12 cellular contexts compared by ENCODE assay signal in genomic region chr2:47373747-47374146, GRCh38. TPM values are rescaled to one million over a fixed set of nuclear protein-coding genes. Genes with fewer than 3 reads are reported as not detected.
DNase-seq lines count a peak whose midpoint lies in the region; ATAC-seq and TF ChIP-seq lines count a peak whose summit lies in the region.
"Had no signal": no experiment of that assay in that cellular context is flagged by ENCODE, and none has a peak within 500 bp of the region (broad histone marks: within the 10 kb centered on the region; RNA-seq: fewer than 3 reads in every experiment).

No MANE protein-coding gene starts in this region.

- H3K4me1 ChIP-seq in left ventricle myocardium inferior: peaks cover 14% of the 10 kb centered on the region
- H3K4me1 ChIP-seq: BLaER1 had no signal

- H3K27ac Mint-ChIP-seq in activated T-helper 2 cell treated with anti-CD3 and anti-CD28 coated beads, Interferon-gamma antibody, Interleukin-2, Interleukin-4, amounts not matched to agents 10 μg/mL and 5 μg/mL and 100 μg/mL, durations not matched to agents 14 hours and 24 hours and 36 hours: no peak overlapping the region
- H3K27ac Mint-ChIP-seq: activated T-helper 17 cell treated with anti-CD3 and anti-CD28 coated beads, Interleukin-2, amount 50 U/mL, for 72 hours had no signal

- H3K9me3 Mint-ChIP-seq in activated T-helper 2 cell treated with anti-CD3 and anti-CD28 coated beads, Interferon-gamma antibody, Interleukin-2, Interleukin-4, amounts not matched to agents 10 μg/mL and 5 μg/mL and 100 μg/mL, durations not matched to agents 14 hours and 24 hours and 36 hours: no peaks in the 10 kb centered on the region
- H3K9me3 Mint-ChIP-seq: activated T-helper 17 cell treated with anti-CD3 and anti-CD28 coated beads, Interleukin-2, amount 50 U/mL, for 72 hours had no signal

- no peak for ATAC-seq in Right ventricle myocardium superior (ENCODE audit: poor library complexity)
- no peak for ATAC-seq in HG03159 (IDR thresholded peaks at IDR 0.05; ENCODE audit: unreplicated experiment)
- ATAC-seq in omental fat pad (ENCODE audit: low FRiP score): no peak
- ATAC-seq: activated T-helper 17 cell treated with anti-CD3 and anti-CD28 coated beads, Interleukin-2, amount 50 U/mL, for 72 hours had no signal

- H3K4me3 ChIP-seq in left ventricle myocardium inferior: no peak overlapping the region
- H3K4me3 ChIP-seq: BLaER1 had no signal

- peaks cover 33% of the 10 kb centered on the region for H3K27me3 ChIP-seq in left ventricle myocardium inferior (ENCODE audit: low read depth)
- H3K27me3 ChIP-seq: BLaER1 had no signal

- no peak for DNase-seq in left ventricle myocardium inferior
- no peak for DNase-seq in Right ventricle myocardium superior
- peak; percentile 35 for DNase-seq in SK-N-DZ (ENCODE audit: low spot score)
- DNase-seq in islet precursor cell: peak; percentile 72
- no peak for DNase-seq in activated T-helper 2 cell treated with anti-CD3 and anti-CD28 coated beads, Interferon-gamma antibody, Interleukin-2, Interleukin-4, amounts not matched to agents 10 μg/mL and 5 μg/mL and 100 μg/mL, durations not matched to agents 14 hours and 24 hours and 36 hours (ENCODE audit: low spot score)
- DNase-seq in omental fat pad (ENCODE audit: low spot score): no peak
- DNase-seq in middle frontal gyrus (ENCODE audit: extremely low spot score, low spot score): no peak
- DNase-seq: GOT3, T1000 had no signal

- H3K4me1 Mint-ChIP-seq in activated T-helper 2 cell treated with anti-CD3 and anti-CD28 coated beads, Interferon-gamma antibody, Interleukin-2, Interleukin-4, amounts not matched to agents 10 μg/mL and 5 μg/mL and 100 μg/mL, durations not matched to agents 14 hours and 24 hours and 36 hours (ENCODE audit: low read depth): no peaks in the 10 kb centered on the region
- H3K4me1 Mint-ChIP-seq: activated T-helper 17 cell treated with anti-CD3 and anti-CD28 coated beads, Interleukin-2, amount 50 U/mL, for 72 hours had no signal

- H3K27ac ChIP-seq in left ventricle myocardium inferior (replicated peaks): no peak overlapping the region
- H3K27ac ChIP-seq: BLaER1 had no signal

- H3K27me3 Mint-ChIP-seq in activated T-helper 2 cell treated with anti-CD3 and anti-CD28 coated beads, Interferon-gamma antibody, Interleukin-2, Interleukin-4, amounts not matched to agents 10 μg/mL and 5 μg/mL and 100 μg/mL, durations not matched to agents 14 hours and 24 hours and 36 hours (ENCODE audit: low read depth): peaks cover 21% of the 10 kb centered on the region

- H3K36me3 ChIP-seq in left ventricle myocardium inferior: no peaks in the 10 kb centered on the region
- H3K36me3 ChIP-seq: BLaER1 had no signal

- peak; percentile 27 for TF ChIP-seq CTCF in left ventricle myocardium inferior (IDR thresholded peaks at IDR 0.05; ENCODE audit: borderline replicate concordance)
- no peak for TF ChIP-seq CTCF in omental fat pad (IDR thresholded peaks at IDR 0.05)

- H3K4me3 Mint-ChIP-seq in activated T-helper 2 cell treated with anti-CD3 and anti-CD28 coated beads, Interferon-gamma antibody, Interleukin-2, Interleukin-4, amounts not matched to agents 10 μg/mL and 5 μg/mL and 100 μg/mL, durations not matched to agents 14 hours and 24 hours and 36 hours (ENCODE audit: low read depth): no peak overlapping the region
- H3K4me3 Mint-ChIP-seq: activated T-helper 17 cell treated with anti-CD3 and anti-CD28 coated beads, Interleukin-2, amount 50 U/mL, for 72 hours had no signal

- no peaks in the 10 kb centered on the region for H3K36me3 Mint-ChIP-seq in activated T-helper 2 cell treated with anti-CD3 and anti-CD28 coated beads, Interferon-gamma antibody, Interleukin-2, Interleukin-4, amounts not matched to agents 10 μg/mL and 5 μg/mL and 100 μg/mL, durations not matched to agents 14 hours and 24 hours and 36 hours (ENCODE audit: low read depth)

- no peaks in the 10 kb centered on the region for H3K9me3 ChIP-seq in left ventricle myocardium inferior (replicated peaks)

- intact Hi-C loops in left ventricle myocardium inferior (cut with micrococcal nuclease) (no loop called here), Right ventricle myocardium superior (cut with DNase I) (no loop called here)
- intact Hi-C loops in activated T-helper 2 cell treated with anti-CD3 and anti-CD28 coated beads, Interferon-gamma antibody, Interleukin-2, Interleukin-4, amounts not matched to agents 10 μg/mL and 5 μg/mL and 100 μg/mL, durations not matched to agents 14 hours and 24 hours and 36 hours (cut with micrococcal nuclease): no loop called here

RNA-seq across cellular contexts. Expression of gene EPCAM, which starts 4.6 kb away (rescaled TPM):
- total RNA-seq in left ventricle myocardium inferior (not detected), Right ventricle myocardium superior (not detected), omental fat pad (under 1 TPM in 1 of 4 donors, not detected in 3; 0.46 TPM)
- 0.06 TPM in 1 of 2 replicates, not detected in the other for polyA plus RNA-seq in SK-N-DZ (2014; cell fraction: cytosol; rRNA removed)
- polyA plus RNA-seq in SK-N-DZ (2014; cell fraction: nucleus; rRNA removed): 1.5 and 2.1 TPM in 2 replicates
- total RNA-seq in activated T-helper 2 cell treated with anti-CD3 and anti-CD28 coated beads, Interferon-gamma antibody, Interleukin-2, Interleukin-4, amounts not matched to agents 10 μg/mL and 5 μg/mL and 100 μg/mL, durations not matched to agents 14 hours and 24 hours and 36 hours: 0.11 and 0.51 TPM in 2 replicates

RNA-seq across cellular contexts. Expression of gene MSH2, which starts 29.2 kb away (rescaled TPM):
- 14.8 TPM for total RNA-seq in left ventricle myocardium inferior
- total RNA-seq in Right ventricle myocardium superior: 11.1 TPM
- 133 and 135 TPM in 2 replicates for polyA plus RNA-seq in SK-N-DZ (2014; cell fraction: cytosol; rRNA removed)
- 67.8 and 75.6 TPM in 2 replicates for polyA plus RNA-seq in SK-N-DZ (2014; cell fraction: nucleus; rRNA removed)
- 66.2 and 66.7 TPM in 2 replicates for total RNA-seq in activated T-helper 2 cell treated with anti-CD3 and anti-CD28 coated beads, Interferon-gamma antibody, Interleukin-2, Interleukin-4, amounts not matched to agents 10 μg/mL and 5 μg/mL and 100 μg/mL, durations not matched to agents 14 hours and 24 hours and 36 hours
- 10 to 100 TPM in 1 of 4 donors, 1 to 10 TPM in 3; 5.2 to 11.2 (median 7.0) TPM for total RNA-seq in omental fat pad

Comparison
In these comparisons a context has a peak if more than half of its experiments do, and no peak if none do; other contexts are left out.
1. DNase-seq: peak in SK-N-DZ (single experiment) and islet precursor cell (single experiment); none in left ventricle myocardium inferior (single experiment), Right ventricle myocardium superior (single experiment), activated T-helper 2 cell treated with anti-CD3 and anti-CD28 coated beads, Interferon-gamma antibody, Interleukin-2, Interleukin-4, amounts not matched to agents 10 μg/mL and 5 μg/mL and 100 μg/mL, durations not matched to agents 14 hours and 24 hours and 36 hours (single experiment), omental fat pad (single experiment) and middle frontal gyrus (single experiment).